Comparison of ENCODE assay signal across 1 cellular context in the genomic region with DNA sequence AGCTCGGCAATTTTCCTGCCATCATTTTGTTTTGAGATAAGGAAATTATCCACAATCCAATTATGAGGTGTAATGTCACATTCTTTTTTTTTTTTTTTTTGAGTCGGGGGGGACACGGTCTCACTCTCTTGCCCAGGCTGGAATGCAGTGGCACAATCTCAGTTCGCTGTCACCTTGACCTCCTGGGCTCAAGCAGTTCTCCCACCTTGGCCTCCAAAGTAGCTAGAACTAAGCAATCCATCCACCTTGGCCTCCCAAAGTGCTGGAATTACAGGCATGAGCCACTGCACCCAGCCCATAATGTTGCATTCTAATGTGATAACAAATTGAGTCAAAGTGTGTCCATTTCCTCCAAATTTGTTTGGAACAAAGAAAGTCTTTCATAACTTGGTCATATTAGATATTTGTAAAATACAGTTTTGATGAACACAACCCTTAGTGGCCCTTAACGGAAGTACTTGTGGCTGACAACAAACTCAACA.
TF ChIP-seq lines count a peak whose summit lies in the region.

No MANE protein-coding gene starts in this region.

TF ChIP-seq in H1, 55 proteins besides CTCF, POLR2A, EP300 and RAD21:
- no peak for TF ChIP-seq NRF1 (IDR thresholded peaks at IDR 0.05; ENCODE audit: low read depth, low read length)
- no peak for TF ChIP-seq CHD2 (IDR thresholded peaks at IDR 0.05; ENCODE audit: low read length)
- TF ChIP-seq CBX5 (IDR thresholded peaks at IDR 0.05; ENCODE audit: low read depth, low read length) = no peak
- no peak for TF ChIP-seq SAP30 (IDR thresholded peaks at IDR 0.05; ENCODE audit: insufficient read depth, insufficient replicate concordance, low read length)
- no peak for TF ChIP-seq SIX5 (IDR thresholded peaks at IDR 0.05; ENCODE audit: low read depth, low read length)
